ENCODE assay signal across 8 cellular contexts in the genomic region with DNA sequence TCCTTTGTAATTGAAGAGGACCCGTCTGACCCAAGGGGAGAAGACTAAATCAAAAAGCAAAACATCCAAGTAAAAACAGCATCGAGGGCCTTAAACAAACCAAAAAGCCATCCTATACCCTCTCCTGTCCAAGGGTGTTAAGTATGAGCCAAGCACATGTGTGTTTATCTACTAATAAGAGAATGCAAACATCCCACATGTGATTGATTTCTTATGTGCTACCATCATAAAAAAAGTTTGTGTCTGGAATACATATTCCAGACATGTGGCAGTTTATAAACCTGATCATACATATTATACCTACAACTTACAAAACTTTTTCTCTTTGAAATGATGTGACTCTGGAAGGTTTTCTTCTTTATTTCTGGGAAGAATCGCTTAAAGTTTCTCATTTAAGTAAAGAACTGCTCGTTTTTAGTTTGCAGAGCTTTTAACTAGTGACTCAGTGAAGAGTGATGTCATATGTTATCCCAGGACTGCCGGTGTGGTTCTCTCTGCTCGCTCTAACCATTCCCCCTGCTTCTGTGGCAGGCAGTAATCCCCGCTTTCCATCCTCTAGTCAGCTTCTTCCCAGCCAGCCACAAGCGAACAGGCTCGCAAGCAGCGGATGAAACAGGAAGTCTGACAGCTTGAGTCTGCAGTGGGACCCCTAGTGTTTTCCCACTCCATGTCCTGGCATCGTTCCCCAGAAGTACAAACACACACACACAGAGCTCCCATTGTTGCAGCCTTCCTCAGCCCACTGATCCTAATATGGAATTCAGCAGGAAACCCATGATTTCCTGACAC. TPM values are rescaled to one million over a fixed set of nuclear protein-coding genes. Genes with fewer than 3 reads are reported as not detected.
A peak's percentile ranks its signal among the peaks of the same experiment; 100 is the strongest.
DNase-seq lines count a peak whose midpoint lies in the region; ATAC-seq, FAIRE-seq and TF ChIP-seq lines count a peak whose summit lies in the region.

No MANE protein-coding gene starts in this region.

- H3K4me3 ChIP-seq in bronchial epithelial cell (ENCODE audit: low read depth, low read length): peak overlapping the region; percentile 15
- H3K4me3 ChIP-seq in skeletal muscle tissue (ENCODE audit: low read length in 3 of 3): peak overlapping the region; percentile 67 to 72 (median 68)

- H3K4me1 ChIP-seq in skeletal muscle tissue (ENCODE audit: control insufficient read depth in 3 of 3, insufficient read depth in 3 of 3, low read length in 3 of 3): peaks cover 0 to 5% (median 2%) of the 10 kb centered on the region in 3 donors

- H3K9ac ChIP-seq in skeletal muscle tissue (ENCODE audit: low read depth in 1 of 3, low read length in 3 of 3): peak overlapping the region; percentile 60 to 80 (median 78)

- no peak for TF ChIP-seq CTCF in bronchial epithelial cell (IDR thresholded peaks at IDR 0.05; ENCODE audit: insufficient read depth, low read length, severe bottlenecking)

- DNase-seq in EH (ENCODE audit: low read depth): peak; percentile 98
- peak; percentile 77 for DNase-seq in NCI-H2171 (lab: John Stamatoyannopoulos, UW)
- DNase-seq in bronchial epithelial cell (ENCODE audit: low read depth): peak; percentile 85
- DNase-seq in inferior parietal cortex (ENCODE audit: extremely low spot score): peak; percentile 67
- DNase-seq in NCI-H2196 treated with DMSO at 0.1 percent for 48 hours (lab: John Stamatoyannopoulos, UW; ENCODE audit: unreplicated experiment): no peak
- DNase-seq in stimulated activated naive CD4-positive, alpha-beta T cell treated with Interleukin-2 at 50 U/mL for 16 hours (lab: John Stamatoyannopoulos, UW): no peak

- H3K36me3 ChIP-seq in bronchial epithelial cell (ENCODE audit: control insufficient read depth, insufficient read depth, low read length) (no peaks in the 10 kb centered on the region), skeletal muscle tissue (ENCODE audit: control insufficient read depth in 3 of 3, insufficient read depth in 3 of 3, low read length in 3 of 3) (no peaks in the 10 kb centered on the region)

- H3K9me3 ChIP-seq in skeletal muscle tissue (ENCODE audit: control insufficient read depth in 3 of 3, low read length in 3 of 3): no peaks in the 10 kb centered on the region

- H3K27me3 ChIP-seq in bronchial epithelial cell (ENCODE audit: control insufficient read depth, insufficient read depth, low read length): no peaks in the 10 kb centered on the region
- peaks cover 0 to 5% (median 0%) of the 10 kb centered on the region in 3 donors for H3K27me3 ChIP-seq in skeletal muscle tissue (ENCODE audit: control insufficient read depth in 3 of 3, insufficient read depth in 3 of 3, low read length in 3 of 3)

- no peak for FAIRE-seq in bronchial epithelial cell (lab: Jason Lieb, UNC)

- ATAC-seq in HG03378 (IDR thresholded peaks at IDR 0.05; ENCODE audit: unreplicated experiment): no peak

- H3K27ac ChIP-seq in skeletal muscle tissue (ENCODE audit: low read depth, low read length): peak overlapping the region; percentile 88

RNA-seq across cellular contexts. Expression of a gene that starts 0.4 kb away (rescaled TPM):
- not detected in 2 replicates for total RNA-seq in bronchial epithelial cell
- total RNA-seq in skeletal muscle tissue: 7.3 TPM

Comparison
In these comparisons a context has a peak if more than half of its experiments do, and no peak if none do; other contexts are left out.
1. DNase-seq: peak in EH (single experiment), NCI-H2171 (single experiment), bronchial epithelial cell (single experiment) and inferior parietal cortex (single experiment); none in NCI-H2196 treated with DMSO at 0.1 percent for 48 hours (single experiment) and stimulated activated naive CD4-positive, alpha-beta T cell treated with Interleukin-2 at 50 U/mL for 16 hours (single experiment).